ENCODE assay signal across 8 cellular contexts in the genomic region with DNA sequence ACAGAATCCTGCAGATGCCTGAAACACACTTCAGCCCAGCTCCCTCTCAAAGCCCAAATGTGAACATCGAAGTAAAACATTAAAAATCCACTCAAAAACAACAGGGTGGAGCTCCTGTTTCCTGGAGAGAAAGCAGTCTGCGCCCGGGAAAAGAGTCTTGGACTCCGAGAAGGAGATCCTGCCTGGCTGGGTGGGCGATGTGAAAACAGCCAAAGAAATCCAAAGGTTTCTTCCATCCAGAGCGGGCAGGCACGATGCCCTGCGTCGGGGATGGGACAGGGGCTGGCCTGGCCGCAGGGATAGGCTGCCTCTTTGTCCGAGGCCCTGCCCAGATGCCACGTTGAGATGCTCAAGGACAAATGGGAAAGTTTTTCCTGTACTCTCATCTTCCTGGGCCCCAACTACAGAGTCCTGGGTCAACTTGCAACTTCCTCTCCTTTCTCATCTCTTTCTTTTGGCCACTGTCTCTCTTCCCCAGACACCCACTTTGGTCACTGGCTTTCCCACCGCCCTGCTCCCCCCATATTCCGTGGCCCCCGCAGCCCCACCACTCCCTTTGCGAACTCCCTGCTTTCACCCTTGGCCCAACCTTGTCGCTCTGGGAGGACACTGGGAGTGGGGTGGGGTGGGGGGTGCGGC. TPM values are rescaled to one million over a fixed set of nuclear protein-coding genes. Genes with fewer than 3 reads are reported as not detected.
DNase-seq lines count a peak whose midpoint lies in the region; ATAC-seq and TF ChIP-seq lines count a peak whose summit lies in the region.

No MANE protein-coding gene starts in this region.

- peaks cover 22% of the 10 kb centered on the region for H3K79me2 ChIP-seq in fibroblast of lung (ENCODE audit: control insufficient read depth, insufficient read depth, low read length)

- H3K4me3 ChIP-seq in fibroblast of lung (replicated peaks in 1 of 4; ENCODE audit: control extremely low read depth in 1 of 4, insufficient read depth in 1 of 4, low read depth in 3 of 4, low read length in 4 of 4) (peak overlapping the region; percentile 59 to 88 (median 83)), muscle layer of colon (ENCODE audit: low read depth in 1 of 2, low read length in 2 of 2) (peak overlapping the region; percentile 60 to 65), vagina (peak overlapping the region; percentile 85)

- H3K4me2 ChIP-seq in fibroblast of lung (ENCODE audit: extremely low read depth, insufficient read depth, low read length): peak overlapping the region; percentile 64

- H3K9ac ChIP-seq in fibroblast of lung (ENCODE audit: insufficient read depth, low read length) (peak overlapping the region; percentile 99), muscle layer of colon (ENCODE audit: low read length) (peak overlapping the region; percentile 16)

- H3K9me3 ChIP-seq in fibroblast of lung (ENCODE audit: control insufficient read depth, insufficient read depth, low read depth, low read length): no peaks in the 10 kb centered on the region
- H3K9me3 ChIP-seq in muscle layer of colon (ENCODE audit: low read length): no peaks in the 10 kb centered on the region
- no peaks in the 10 kb centered on the region for H3K9me3 ChIP-seq in vagina

- H2AFZ ChIP-seq in fibroblast of lung (ENCODE audit: low read length): no peak overlapping the region

- ATAC-seq in GM19023 (IDR thresholded peaks at IDR 0.05; ENCODE audit: unreplicated experiment) (no peak), HG02885 (IDR thresholded peaks at IDR 0.05; ENCODE audit: poor library complexity, unreplicated experiment) (no peak)

- H3K4me1 ChIP-seq in fibroblast of lung (ENCODE audit: control insufficient read depth, extremely low read depth, insufficient read depth, low read length) (peaks cover 15% of the 10 kb centered on the region), muscle layer of colon (ENCODE audit: insufficient read depth, low read length) (peaks cover 10% of the 10 kb centered on the region), vagina (peaks cover 30% of the 10 kb centered on the region)

- DNase-seq in Caki2 (ENCODE audit: low read depth) (peak; percentile 81), HuH-7 (ENCODE audit: low spot score) (peak; percentile 75), fibroblast of lung (ENCODE audit: low read depth in 2 of 2) (peak; percentile 92 to 93), vagina (ENCODE audit: extremely low spot score in 2 of 2) (no peak)

- intact Hi-C loops in vagina (cut with DNase I): loop anchor here (2.0 to 5.0 kb wide), 2 partner anchors 78 to 209 kb away; partner anchors contain the start of gene AMZ2

- in situ Hi-C loops in Caki2 (cut with HindIII; ENCODE audit: low pct_unique_long_range_greater_than_20kb, low sequenced_read_pairs): no loop called here

- H3K27me3 ChIP-seq in fibroblast of lung (ENCODE audit: control insufficient read depth, insufficient read depth, low read length) (no peaks in the 10 kb centered on the region), muscle layer of colon (ENCODE audit: control insufficient read depth in 1 of 2, insufficient read depth in 2 of 2, low read length in 2 of 2) (no peaks in the 10 kb centered on the region), vagina (no peaks in the 10 kb centered on the region)

- H3K27ac ChIP-seq in VCaP: peak overlapping the region; percentile 62
- H3K27ac ChIP-seq in fibroblast of lung (ENCODE audit: insufficient read depth, low read length): peak overlapping the region; percentile 96
- peak overlapping the region; percentile 91 for H3K27ac ChIP-seq in muscle layer of colon (ENCODE audit: low read depth, low read length)
- peak overlapping the region; percentile 96 for H3K27ac ChIP-seq in vagina

- TF ChIP-seq CTCF in VCaP (conservative IDR thresholded peaks at IDR 0.05) (no peak), fibroblast of lung (conservative IDR thresholded peaks at IDR 0.05 in 1 of 2, IDR thresholded peaks at IDR 0.05 in 1 of 2; ENCODE audit: low read depth in 1 of 2, low read length in 2 of 2) (no peak), vagina (IDR thresholded peaks at IDR 0.05) (no peak)

- no peaks in the 10 kb centered on the region for H4K20me1 ChIP-seq in fibroblast of lung (ENCODE audit: control insufficient read depth, extremely low read depth, insufficient read depth, low read length)

- TF ChIP-seq POLR2A in vagina (IDR thresholded peaks at IDR 0.05): peak in 1 of 2 donors; percentile 55

- H3K36me3 ChIP-seq in fibroblast of lung (ENCODE audit: control insufficient read depth, insufficient read depth, low read length) (peaks cover 3% of the 10 kb centered on the region), muscle layer of colon (ENCODE audit: insufficient read depth, low read length) (peaks cover 10% of the 10 kb centered on the region), vagina (peaks cover 0 to 10% of the 10 kb centered on the region in 2 donors)

RNA-seq across cellular contexts. Expression of gene WIPI1, which starts 0.6 kb away (rescaled TPM):
- total RNA-seq in Caki2 (2014; rRNA removed; shearing (Covaris generic); ENCODE audit: low replicate concordance): 29.7 and 33.6 TPM in 2 replicates
- total RNA-seq in fibroblast of lung (159 and 251 TPM in 2 replicates), vagina (37.3 TPM)
- 158 and 167 TPM in 2 replicates for polyA plus RNA-seq in fibroblast of lung
- 99.0 and 100 TPM in 2 replicates for polyA plus RNA-seq in fibroblast of lung (2012)
- 90.3 and 100 TPM in 2 replicates for polyA minus RNA-seq in fibroblast of lung (ENCODE audit: low replicate concordance)

RNA-seq across cellular contexts. Expression of gene PRKAR1A, which starts 55.6 kb away (rescaled TPM):
- 127 and 161 TPM in 2 replicates for total RNA-seq in Caki2 (2014; rRNA removed; shearing (Covaris generic); ENCODE audit: low replicate concordance)
- total RNA-seq in fibroblast of lung: 248 and 290 TPM in 2 replicates
- 266 and 285 TPM in 2 replicates for polyA plus RNA-seq in fibroblast of lung
- polyA plus RNA-seq in fibroblast of lung (2012): 183 and 190 TPM in 2 replicates
- polyA minus RNA-seq in fibroblast of lung (ENCODE audit: low replicate concordance): 206 and 288 TPM in 2 replicates
- total RNA-seq in vagina: 186 TPM

Comparison
In these comparisons a context has a peak if more than half of its experiments do, and no peak if none do; other contexts are left out.
1. DNase-seq: peak in Caki2 (single experiment), HuH-7 (single experiment) and fibroblast of lung (2 of 2); none in vagina (0 of 2).
2. Peak in every context shown above with its lines, with median percentiles within 50 percentile points of each other: H3K27ac ChIP-seq and H3K4me3 ChIP-seq.